16 cellular contexts compared by ENCODE assay signal in the genomic region with DNA sequence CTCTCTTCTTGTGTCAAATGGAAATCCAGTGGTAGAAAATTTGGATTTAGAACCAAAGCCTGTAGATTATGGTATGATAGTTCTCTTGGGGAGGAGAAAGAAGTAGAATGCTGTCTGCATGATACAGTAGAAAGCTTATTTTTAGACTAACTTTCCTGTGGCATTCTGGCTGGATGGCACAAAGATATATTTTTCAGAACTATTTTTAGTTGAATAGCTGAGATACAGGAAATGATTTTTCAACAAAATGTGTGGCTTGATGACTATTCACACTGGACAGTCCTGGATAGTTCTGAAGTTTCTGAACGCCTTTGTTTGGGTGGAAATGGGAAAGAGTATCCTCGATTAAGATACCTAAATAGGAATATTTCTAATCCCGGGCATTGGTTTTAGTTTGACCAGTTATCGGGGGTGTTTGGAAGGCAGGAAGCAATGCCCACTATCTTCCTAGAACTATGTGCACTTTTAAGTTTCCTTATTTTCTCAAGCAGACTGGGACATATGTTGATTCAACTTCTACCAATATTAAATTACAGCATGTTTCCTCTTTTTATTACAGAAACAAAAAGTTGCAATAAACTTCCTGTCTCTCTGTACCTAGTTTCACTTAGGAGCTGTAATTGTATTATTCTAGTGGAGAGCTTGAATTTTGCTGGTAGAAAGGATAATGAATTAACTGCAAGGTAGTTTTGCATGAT. TPM values are rescaled to one million over a fixed set of nuclear protein-coding genes. Genes with fewer than 3 reads are reported as not detected.
DNase-seq lines count a peak whose midpoint lies in the region; ATAC-seq and TF ChIP-seq lines count a peak whose summit lies in the region.
"Had no signal": no experiment of that assay in that cellular context is flagged by ENCODE, and none has a peak within 500 bp of the region (broad histone marks: within the 10 kb centered on the region; RNA-seq: fewer than 3 reads in every experiment).

No MANE protein-coding gene starts in this region.

- peak; percentile 30 for DNase-seq in CD1c-positive myeloid dendritic cell (ENCODE audit: extremely low spot score)
- peak; percentile 64 for DNase-seq in MV-4-11 (lab: John Stamatoyannopoulos, UW)
- DNase-seq in lower lobe of right lung: no peak
- DNase-seq in H4 (ENCODE audit: low spot score): no peak
- DNase-seq in stimulated activated naive CD4-positive, alpha-beta T cell (lab: John Stamatoyannopoulos, UW): no peak
- DNase-seq in cerebellar nuclear complex (lab: John Stamatoyannopoulos, UW): no peak
- DNase-seq: DND-41; dorsolateral prefrontal cortex; NCI-H187; stimulated activated CD4-positive, alpha-beta T cell treated with anti-CD3 and anti-CD28 coated beads, Interleukin-2, amount 100 ng/mL, for 24 hours; stimulated activated naive CD4-positive, alpha-beta T cell treated with Interleukin-2 at 50 U/mL for 16 hours had no signal

- peak overlapping the region; percentile 4 for H3K4me3 ChIP-seq in lower lobe of right lung
- H3K4me3 ChIP-seq: dorsolateral prefrontal cortex, GM12878, K562 had no signal

- ATAC-seq in GM21515 (IDR thresholded peaks at IDR 0.05; ENCODE audit: unreplicated experiment) (peak; percentile 61), lower lobe of right lung (peak; percentile 34 to 45), HG03342 (IDR thresholded peaks at IDR 0.05; ENCODE audit: unreplicated experiment) (no peak)
- ATAC-seq: activated CD4-positive, CD25-positive, alpha-beta regulatory T cell treated with anti-CD3 and anti-CD28 coated beads, Interleukin-2, amount 50 U/mL, for 24 hours; GM12878; K562 had no signal

- no peaks in the 10 kb centered on the region for H3K9me3 ChIP-seq in lower lobe of right lung

- H3K4me1 ChIP-seq in lower lobe of right lung: peaks cover 15% of the 10 kb centered on the region

- no peaks in the 10 kb centered on the region for H3K27me3 ChIP-seq in lower lobe of right lung (ENCODE audit: low read depth)
- H3K27me3 ChIP-seq: dorsolateral prefrontal cortex had no signal

- H3K27ac ChIP-seq in lower lobe of right lung: peak overlapping the region; percentile 39
- H3K27ac ChIP-seq: dorsolateral prefrontal cortex had no signal

- intact Hi-C loops in lower lobe of right lung (cut with DNase I): no loop called here

- peaks cover 11% of the 10 kb centered on the region for H3K36me3 ChIP-seq in lower lobe of right lung

- no peak for TF ChIP-seq CTCF in lower lobe of right lung (IDR thresholded peaks at IDR 0.05)

RNA-seq across cellular contexts. Expression of gene GDF7, which starts 32.1 kb away (rescaled TPM):
- 0.62 TPM for total RNA-seq in lower lobe of right lung
- total RNA-seq in H4 (2014; rRNA removed; shearing (Covaris generic)): 0.02 and 0.04 TPM in 2 replicates
- total RNA-seq: K562 had no signal

RNA-seq across cellular contexts. Expression of gene HS1BP3, which starts 48.2 kb away (rescaled TPM):
- total RNA-seq in lower lobe of right lung: 39.9 TPM
- total RNA-seq in H4 (2014; rRNA removed; shearing (Covaris generic)): 5.7 and 6.7 TPM in 2 replicates

Comparison
In these comparisons a context has a peak if more than half of its experiments do, and no peak if none do; other contexts are left out.
1. DNase-seq: peak in CD1c-positive myeloid dendritic cell (single experiment) and MV-4-11 (single experiment); none in lower lobe of right lung (single experiment), H4 (single experiment), stimulated activated naive CD4-positive, alpha-beta T cell (0 of 6) and cerebellar nuclear complex (0 of 2).